In the genomic region with DNA sequence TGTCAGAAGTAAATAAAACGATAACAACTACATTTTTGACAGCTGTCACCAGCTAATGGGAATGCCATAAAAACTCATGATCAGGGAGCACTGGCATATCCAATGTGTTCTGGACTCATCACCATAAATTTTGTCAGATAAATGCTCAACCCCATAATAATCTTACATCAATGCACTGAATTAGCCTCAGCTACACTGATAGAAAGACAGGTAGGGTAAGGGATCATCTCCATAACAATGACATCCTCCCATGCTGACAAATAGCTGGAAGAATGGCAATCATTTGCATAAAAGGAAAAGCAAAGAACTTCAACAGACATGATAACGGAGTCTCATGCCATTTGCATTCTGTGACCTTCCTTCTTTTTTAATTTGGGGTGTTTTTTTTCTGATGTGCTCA, we compare ENCODE assay signal across 21 cellular contexts.
DNase-seq lines count a peak whose midpoint lies in the region; ATAC-seq, FAIRE-seq and TF ChIP-seq lines count a peak whose summit lies in the region.
"Had no signal": no experiment of that assay in that cellular context is flagged by ENCODE, and none has a peak within 500 bp of the region (broad histone marks: within the 10 kb centered on the region; RNA-seq: fewer than 3 reads in every experiment).

No MANE protein-coding gene starts in this region.

- H3K36me3 Mint-ChIP-seq in H9 (ENCODE audit: insufficient read depth in 1 of 3, low read depth in 3 of 3): peaks cover 11 to 20% (median 12%) of the 10 kb centered on the region in 3 experiments
- no peaks in the 10 kb centered on the region for H3K36me3 Mint-ChIP-seq in activated CD4-positive, alpha-beta memory T cell treated with anti-CD3 and anti-CD28 coated beads, Interleukin-2, amount 10 ng/mL, durations not matched to agents 7 days and 5 days (ENCODE audit: low read depth)
- H3K36me3 Mint-ChIP-seq: CD8-positive, alpha-beta T cell; IgD-negative memory B cell had no signal

- H3K79me2 ChIP-seq in H9 (ENCODE audit: insufficient read depth, low read length): no peaks in the 10 kb centered on the region
- H3K79me2 ChIP-seq in H1 (ENCODE audit: control insufficient read depth in 1 of 2, insufficient read depth in 2 of 2, low read length in 2 of 2): no peaks in the 10 kb centered on the region

- H4K20me1 ChIP-seq in H9 (ENCODE audit: control insufficient read depth, insufficient read depth, insufficient read length) (no peaks in the 10 kb centered on the region), H1 (replicated peaks in 1 of 2; ENCODE audit: control insufficient read depth in 1 of 2, insufficient read depth in 2 of 2, low read length in 2 of 2) (no peaks in the 10 kb centered on the region)
- H4K20me1 ChIP-seq: BLaER1 treated with 17β-estradiol and CSF1 and Interleukin-3, amounts not matched to agents 10 nM and 100 nM had no signal

- H3K4me1 Mint-ChIP-seq in H9: peaks cover 13 to 18% of the 10 kb centered on the region in 2 experiments
- no peaks in the 10 kb centered on the region for H3K4me1 Mint-ChIP-seq in activated CD4-positive, alpha-beta memory T cell treated with anti-CD3 and anti-CD28 coated beads, Interleukin-2, amount 10 ng/mL, durations not matched to agents 7 days and 5 days
- H3K4me1 Mint-ChIP-seq: B cell, IgD-negative memory B cell had no signal

- no peak for TF ChIP-seq RAD21 in H1 (IDR thresholded peaks at IDR 0.05 in 1 of 2, conservative IDR thresholded peaks at IDR 0.05 in 1 of 2; ENCODE audit: low read depth in 2 of 2, low read length in 2 of 2)

- no peak overlapping the region for H3K4me3 Mint-ChIP-seq in H9
- H3K4me3 Mint-ChIP-seq in activated CD4-positive, alpha-beta memory T cell treated with anti-CD3 and anti-CD28 coated beads, Interleukin-2, amount 10 ng/mL, durations not matched to agents 7 days and 5 days: no peak overlapping the region
- H3K4me3 Mint-ChIP-seq: B cell; CD8-positive, alpha-beta T cell; HFFc6; IgD-negative memory B cell had no signal

- no peak overlapping the region for H3K4ac ChIP-seq in H9 (ENCODE audit: low read depth, low read length)
- no peak overlapping the region for H3K4ac ChIP-seq in H1 (replicated peaks; ENCODE audit: insufficient read length, low read depth, low read length)

- H2BK12ac ChIP-seq in H9 (ENCODE audit: insufficient read length, low read depth, low read length) (no peak overlapping the region), H1 (ENCODE audit: low read depth, low read length) (no peak overlapping the region)

- no peak overlapping the region for H3K27ac Mint-ChIP-seq in H9
- no peak overlapping the region for H3K27ac Mint-ChIP-seq in activated CD4-positive, alpha-beta memory T cell treated with anti-CD3 and anti-CD28 coated beads, Interleukin-2, amount 10 ng/mL, durations not matched to agents 7 days and 5 days
- H3K27ac Mint-ChIP-seq: B cell; CD8-positive, alpha-beta T cell; HFFc6; IgD-negative memory B cell had no signal

- no peak for ATAC-seq in GM18870 (IDR thresholded peaks at IDR 0.05; ENCODE audit: unreplicated experiment)
- ATAC-seq in HG02642 (IDR thresholded peaks at IDR 0.05; ENCODE audit: poor library complexity, unreplicated experiment): no peak
- ATAC-seq: CD8-positive, alpha-beta T cell; HCT116; HepG2 had no signal

- H4K8ac ChIP-seq in H9 (replicated peaks; ENCODE audit: insufficient read length, low read depth, low read length) (no peak overlapping the region), H1 (ENCODE audit: extremely low read depth, insufficient read depth, low read length) (no peak overlapping the region)

- H4K91ac ChIP-seq in H9 (ENCODE audit: insufficient read length, low read depth, low read length): no peak overlapping the region
- H4K91ac ChIP-seq in H1 (replicated peaks; ENCODE audit: insufficient read length, low read length): no peak overlapping the region

- no peak for TF ChIP-seq CTCF in H9 (conservative IDR thresholded peaks at IDR 0.05)
- TF ChIP-seq CTCF in H1 (IDR thresholded peaks at IDR 0.05; ENCODE audit: control extremely low read depth in 1 of 3, insufficient read depth in 1 of 3, low read depth in 1 of 3, low read length in 3 of 3): no peak

- POLR2A ChIA-PET in H1 (lab: Charles Lee; ENCODE audit: partially characterized antibody): no interaction called here
- POLR2A ChIA-PET in activated CD4-positive, alpha-beta memory T cell treated with anti-CD3 and anti-CD28 coated beads, Interleukin-2, amount 10 ng/mL, durations not matched to agents 7 days and 5 days (lab: Charles Lee): no interaction called here

- H4K5ac ChIP-seq in H9 (ENCODE audit: insufficient read length, low read depth, low read length) (no peak overlapping the region), H1 (ENCODE audit: insufficient read length, low read depth, low read length) (no peak overlapping the region)

- H3K27ac ChIP-seq in H9 (ENCODE audit: insufficient read length, low read depth, low read length) (no peak overlapping the region), H1 (ENCODE audit: low read depth, low read length) (no peak overlapping the region)
- H3K27ac ChIP-seq: BLaER1 treated with 17β-estradiol and CSF1 and Interleukin-3, amounts not matched to agents 10 nM and 100 nM; HL-60 had no signal

- CTCF ChIA-PET in H1 (lab: Charles Lee; ENCODE audit: partially characterized antibody): interaction anchor here (0.7 to 1.5 kb wide), 6 partner anchors 8 to 331 kb away, joined by 3 to 5 read pairs (median 3); no protein-coding TSS in a partner anchor
- CTCF ChIA-PET in activated CD4-positive, alpha-beta memory T cell treated with anti-CD3 and anti-CD28 coated beads, Interleukin-2, amount 10 ng/mL, durations not matched to agents 7 days and 5 days (lab: Charles Lee): no interaction called here

- no peak overlapping the region for H3T11ph ChIP-seq in H9 (ENCODE audit: low read length)

- H3K18ac ChIP-seq in H9 (ENCODE audit: insufficient read length, low read depth, low read length) (no peak overlapping the region), H1 (ENCODE audit: extremely low read depth, low read length) (no peak overlapping the region)

- no peaks in the 10 kb centered on the region; a peak in 1 of 8 replicates for H3K36me3 ChIP-seq in H1 (ENCODE audit: control insufficient read depth in 2 of 4, insufficient read depth in 4 of 4, low read length in 3 of 4)
- H3K36me3 ChIP-seq: BLaER1 treated with 17β-estradiol and CSF1 and Interleukin-3, amounts not matched to agents 10 nM and 100 nM had no signal

- H3K27me3 ChIP-seq in H9 (ENCODE audit: insufficient read depth, low read length) (no peaks in the 10 kb centered on the region), H1 (replicated peaks in 1 of 4; ENCODE audit: control insufficient read depth in 3 of 4, extremely low read depth in 1 of 4, insufficient read depth in 3 of 4, low read length in 3 of 4) (no peaks in the 10 kb centered on the region)
- H3K27me3 ChIP-seq: BLaER1 treated with 17β-estradiol and CSF1 and Interleukin-3, amounts not matched to agents 10 nM and 100 nM had no signal

- H3K23me2 ChIP-seq in H9 (ENCODE audit: insufficient read length, low read depth, low read length, poor library complexity, severe bottlenecking): no peaks in the 10 kb centered on the region
- H3K23me2 ChIP-seq in H1 (ENCODE audit: low read depth, low read length): no peaks in the 10 kb centered on the region

- peaks cover 17 to 20% of the 10 kb centered on the region in 2 experiments for H3K9me3 Mint-ChIP-seq in H9
- H3K9me3 Mint-ChIP-seq in activated CD4-positive, alpha-beta memory T cell treated with anti-CD3 and anti-CD28 coated beads, Interleukin-2, amount 10 ng/mL, durations not matched to agents 7 days and 5 days: no peaks in the 10 kb centered on the region

- H3K4me3 ChIP-seq in H1 (ENCODE audit: extremely low read depth in 1 of 4, insufficient read depth in 2 of 4, low read depth in 3 of 4, low read length in 4 of 4): peak overlapping the region in 1 of 4 experiments; percentile 2; a peak in 1 of 8 replicates
- H3K4me3 ChIP-seq: BLaER1 treated with 17β-estradiol and CSF1 and Interleukin-3, amounts not matched to agents 10 nM and 100 nM had no signal

- H2AFZ ChIP-seq in H9 (ENCODE audit: low read length): no peak overlapping the region
- H2AFZ ChIP-seq in H1 (ENCODE audit: low read length): no peak overlapping the region

- H3K9ac ChIP-seq in H9 (ENCODE audit: extremely low read depth, insufficient read length, low read length) (no peak overlapping the region), H1 (replicated peaks in 1 of 4; ENCODE audit: extremely low read depth in 1 of 4, low read depth in 3 of 4, low read length in 3 of 4) (no peak overlapping the region)
- H3K9ac ChIP-seq: BLaER1 treated with 17β-estradiol and CSF1 and Interleukin-3, amounts not matched to agents 10 nM and 100 nM had no signal

- TF ChIP-seq EP300 in H1 (IDR thresholded peaks at IDR 0.05; ENCODE audit: borderline replicate concordance in 1 of 2, low read depth in 2 of 2, low read length in 2 of 2): no peak

- H3K23ac ChIP-seq in H9 (ENCODE audit: insufficient read length, low read depth, low read length) (no peak overlapping the region), H1 (ENCODE audit: insufficient read length) (no peak overlapping the region)

- no CpG with 5 or more reads among the region's 2 CpGs for WGBS in H9 (ENCODE audit: extremely low coverage, insufficient read length, low lambda C conversion rate)
- 37% methylated on average over 2 of the region's 2 CpGs; no CpG with 5 or more reads in 1 of the 2 experiments for WGBS in H1 (ENCODE audit: extremely low coverage in 1 of 2, insufficient coverage in 1 of 2, insufficient read length in 1 of 2, insufficient replicate concordance in 2 of 2, low coverage in 1 of 2, low lambda C conversion rate in 2 of 2, missing lambda C conversion rate in 1 of 2), 2 experiments

- DNase-seq in H9 (no peak), H1 (ENCODE audit: low read depth in 1 of 2, low spot score in 2 of 2) (no peak), iPS-NIHi11 (ENCODE audit: low spot score) (peak; percentile 25)
- DNase-seq in activated CD4-positive, alpha-beta memory T cell treated with anti-CD3 and anti-CD28 coated beads, Interleukin-2, amount 10 ng/mL, durations not matched to agents 7 days and 5 days: no peak
- DNase-seq: CD8-positive, alpha-beta T cell; DMS153; DMS79; GDM1; HFFc6; Karpas-422; KBM-7 had no signal

- peaks cover 13% of the 10 kb centered on the region for H3K9me3 ChIP-seq in H9 (ENCODE audit: control insufficient read depth, low read depth, low read length)
- H3K9me3 ChIP-seq in H1 (ENCODE audit: insufficient read depth in 2 of 2, low read depth in 1 of 2, low read length in 1 of 2): peaks cover 11 to 14% of the 10 kb centered on the region in 2 experiments

- H3K4me1 ChIP-seq in H9 (ENCODE audit: insufficient read depth, low read length) (peaks cover 5% of the 10 kb centered on the region; the same call in 1 of the 2 replicates), H1 (replicated peaks in 1 of 4; ENCODE audit: control insufficient read depth in 3 of 4, insufficient read depth in 4 of 4, low read length in 3 of 4) (peaks cover 0 to 5% (median 2%) of the 10 kb centered on the region in 4 experiments; a peak in 3 of 7 replicates)

- FAIRE-seq in H1 (lab: Jason Lieb, UNC): peak; percentile 70
- FAIRE-seq: GM12892, GM18507, HepG2 had no signal

- no peak overlapping the region for H2BK15ac ChIP-seq in H9 (ENCODE audit: low read depth, low read length)
- H2BK15ac ChIP-seq in H1 (ENCODE audit: low read length): no peak overlapping the region

- H3K27me3 Mint-ChIP-seq in H9 (ENCODE audit: low read depth): no peaks in the 10 kb centered on the region
- no peaks in the 10 kb centered on the region for H3K27me3 Mint-ChIP-seq in activated CD4-positive, alpha-beta memory T cell treated with anti-CD3 and anti-CD28 coated beads, Interleukin-2, amount 10 ng/mL, durations not matched to agents 7 days and 5 days
- H3K27me3 Mint-ChIP-seq: B cell had no signal

- H2AK5ac ChIP-seq in H9 (ENCODE audit: insufficient read length, low read length) (no peak overlapping the region), H1 (ENCODE audit: low read depth, low read length) (no peak overlapping the region)

- H3K56ac ChIP-seq in H9 (ENCODE audit: insufficient read length, low read depth, low read length): no peak overlapping the region
- H3K56ac ChIP-seq in H1 (replicated peaks; ENCODE audit: insufficient read length, low read depth, low read length): no peak overlapping the region

- H2BK20ac ChIP-seq in H9 (ENCODE audit: low read depth, low read length, poor library complexity, severe bottlenecking) (no peak overlapping the region), H1 (ENCODE audit: low read length) (no peak overlapping the region)

- no peak overlapping the region for H2BK5ac ChIP-seq in H9 (ENCODE audit: insufficient read length, low read length)
- no peak overlapping the region for H2BK5ac ChIP-seq in H1 (ENCODE audit: low read depth, low read length)

- H3K4me2 ChIP-seq in H9 (ENCODE audit: insufficient read depth, insufficient read length, low read length) (peak overlapping the region; percentile 24), H1 (ENCODE audit: insufficient read depth in 1 of 2, low read depth in 2 of 2, low read length in 2 of 2) (peak overlapping the region; percentile 50 to 61)
- H3K4me2 ChIP-seq: BLaER1 treated with 17β-estradiol and CSF1 and Interleukin-3, amounts not matched to agents 10 nM and 100 nM had no signal

- H3K14ac ChIP-seq in H9 (ENCODE audit: insufficient read depth, low read length) (no peak overlapping the region), H1 (ENCODE audit: insufficient read length) (no peak overlapping the region)

- no peaks in the 10 kb centered on the region for H3K79me1 ChIP-seq in H9 (ENCODE audit: insufficient read depth, low read depth, low read length, poor library complexity, severe bottlenecking)
- H3K79me1 ChIP-seq in H1 (ENCODE audit: low read depth, low read length): no peaks in the 10 kb centered on the region

- H2BK120ac ChIP-seq in H9 (ENCODE audit: low read depth, low read length, poor library complexity, severe bottlenecking) (no peak overlapping the region), H1 (replicated peaks; ENCODE audit: low read depth, low read length) (no peak overlapping the region)

- no peak for TF ChIP-seq POLR2A in H1 (IDR thresholded peaks at IDR 0.05; ENCODE audit: control extremely low read depth in 1 of 2, low read depth in 2 of 2, low read length in 2 of 2)
